25 cellular contexts compared by ENCODE assay signal in the genomic region with DNA sequence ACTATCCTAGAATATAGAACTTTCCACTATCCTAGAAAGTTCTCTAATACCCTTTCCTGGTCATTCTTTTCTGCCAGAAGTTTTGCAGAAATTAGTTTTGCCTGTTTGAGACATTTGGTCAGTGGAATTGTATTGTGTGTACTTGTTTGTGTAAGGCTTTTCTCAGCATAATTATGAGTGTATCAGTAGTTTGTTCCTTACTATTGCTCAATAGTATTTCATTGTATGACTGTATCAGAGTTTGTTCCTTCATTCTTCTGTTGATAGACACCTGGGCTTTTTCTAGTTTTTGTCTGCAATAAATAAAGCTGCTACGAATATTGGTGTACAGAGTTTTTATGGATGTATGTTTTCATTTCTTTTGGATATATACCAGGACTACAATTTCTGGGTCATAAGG.
"Had no signal": no experiment of that assay in that cellular context is flagged by ENCODE, and none has a peak within 500 bp of the region (broad histone marks: within the 10 kb centered on the region; RNA-seq: fewer than 3 reads in every experiment).

No MANE protein-coding gene starts in this region.

- H3K27me3 Mint-ChIP-seq: naive B cell; stimulated activated memory B cell treated with anti-CD40 and anti-IgM and Interleukin-4, amounts not matched to agents 10 μg/mL and 1 μg/mL and 100 μg/mL, for 72 hours; stimulated activated naive CD8-positive, alpha-beta T cell treated with anti-CD3 and anti-CD28 coated beads, Interleukin-15, Interleukin-2, amounts not matched to agents 100 ng/mL and 50 ng/mL, for 24 hours had no signal

- DNase-seq: colonic mucosa; dermis blood vessel endothelial cell; erythroblast; heart left ventricle; hippocampal formation; kidney glomerular epithelial cell; mesendoderm; naive B cell; occipital lobe; retina; right lobe of liver; spleen; stimulated activated CD4-positive, alpha-beta T cell treated with anti-CD3 and anti-CD28 coated beads, Interleukin-15, amount 100 ng/mL, for 24 hours; stimulated activated CD4-positive, alpha-beta T cell treated with anti-CD3 and anti-CD28 coated beads, Interleukin-1b, Interleukin-23, amount 100 ng/mL, for 48 hours; stimulated activated CD4-positive, alpha-beta T cell treated with anti-CD3 and anti-CD28 coated beads, Interleukin-4, amount 100 ng/mL, for 24 hours; tibial artery; upper lobe of left lung; uterus had no signal

- ATAC-seq: heart left ventricle; left lobe of liver; stimulated activated memory B cell treated with anti-CD40 and anti-IgM and Interleukin-4, amounts not matched to agents 10 μg/mL and 1 μg/mL and 100 μg/mL, for 72 hours had no signal

- H3K27ac Mint-ChIP-seq: naive B cell; nephron; stimulated activated memory B cell treated with anti-CD40 and anti-IgM and Interleukin-4, amounts not matched to agents 10 μg/mL and 1 μg/mL and 100 μg/mL, for 72 hours; stimulated activated naive CD8-positive, alpha-beta T cell treated with anti-CD3 and anti-CD28 coated beads, Interleukin-15, Interleukin-2, amounts not matched to agents 100 ng/mL and 50 ng/mL, for 24 hours had no signal

- H3K4me1 Mint-ChIP-seq: naive B cell, nephron had no signal

- H3K9me3 ChIP-seq: colonic mucosa, prostate gland had no signal

- H3K27me3 ChIP-seq: colonic mucosa, heart left ventricle, right lobe of liver, spleen, tibial artery, upper lobe of left lung, uterus had no signal

- H3K27ac ChIP-seq: colonic mucosa, heart left ventricle, parathyroid adenoma, prostate gland, right lobe of liver, spleen, tibial artery, upper lobe of left lung, uterus had no signal

- H3K9ac ChIP-seq: parathyroid adenoma had no signal

- H3K36me3 ChIP-seq: colonic mucosa, prostate gland, right lobe of liver, uterus had no signal

- H3K4me3 ChIP-seq: colonic mucosa, heart left ventricle, prostate gland, right lobe of liver, spleen, tibial artery, upper lobe of left lung, uterus had no signal

- H3K4me1 ChIP-seq: colonic mucosa, heart left ventricle, parathyroid adenoma, prostate gland, spleen, tibial artery, upper lobe of left lung, uterus had no signal

- H3K4me3 Mint-ChIP-seq: naive B cell; nephron; stimulated activated memory B cell treated with anti-CD40 and anti-IgM and Interleukin-4, amounts not matched to agents 10 μg/mL and 1 μg/mL and 100 μg/mL, for 72 hours; stimulated activated naive CD8-positive, alpha-beta T cell treated with anti-CD3 and anti-CD28 coated beads, Interleukin-15, Interleukin-2, amounts not matched to agents 100 ng/mL and 50 ng/mL, for 24 hours had no signal

- H2AFZ ChIP-seq: parathyroid adenoma had no signal

- FAIRE-seq: islet of Langerhans had no signal
